Comparison of ENCODE assay signal across 17 cellular contexts in the genomic region with DNA sequence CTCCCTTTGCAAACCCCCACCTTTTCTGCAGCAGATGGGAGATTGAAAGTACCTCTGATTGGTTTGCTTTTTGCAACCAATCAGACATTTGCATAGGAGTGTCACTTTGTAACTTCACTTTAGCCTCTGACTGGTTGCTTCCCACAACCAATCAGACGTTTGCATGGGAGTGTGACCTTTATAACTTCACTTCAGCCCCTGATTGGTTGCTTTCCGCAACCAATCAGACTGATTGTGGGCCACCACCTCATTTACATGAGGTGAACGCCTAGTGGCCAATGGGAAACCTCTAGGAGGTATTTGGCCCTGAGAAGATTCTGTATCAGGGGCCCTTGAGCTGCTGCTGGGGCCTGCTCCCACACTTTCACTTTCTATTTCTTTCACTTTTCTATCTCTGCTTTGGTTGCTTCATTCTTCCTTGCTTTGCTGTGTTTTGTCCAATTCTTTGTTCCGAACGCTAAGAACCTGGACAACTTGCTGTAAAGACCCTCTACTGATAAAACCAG.
"Had no signal": no experiment of that assay in that cellular context is flagged by ENCODE, and none has a peak within 500 bp of the region (broad histone marks: within the 10 kb centered on the region; RNA-seq: fewer than 3 reads in every experiment).

No MANE protein-coding gene starts in this region.

- H3K4me2 ChIP-seq: neural progenitor cell had no signal

- H3K9me3 ChIP-seq: pancreas, thyroid gland had no signal

- H2AFZ ChIP-seq: neural progenitor cell had no signal

- H3K4me1 ChIP-seq: pancreas had no signal

- H3K36me3 ChIP-seq: heart right ventricle, neural progenitor cell, pancreas, thyroid gland had no signal

- H3K9ac ChIP-seq: neural progenitor cell had no signal

- H3K4me3 ChIP-seq: dorsolateral prefrontal cortex, heart right ventricle, lung, neural progenitor cell, pancreas, thyroid gland had no signal

- H3K27ac ChIP-seq: neural progenitor cell, pancreas, thyroid gland had no signal

- DNase-seq: activated B cell treated with CpG ODN at 0.5 μM for 24 hours; activated CD4-positive, alpha-beta T cell treated with anti-CD3 and anti-CD28 coated beads for 48 hours; activated CD8-positive, alpha-beta memory T cell treated with anti-CD3 and anti-CD28 coated beads, Interleukin-2, amount 50 U/mL, for 4 hours; activated CD8-positive, alpha-beta T cell treated with anti-CD3 and anti-CD28 coated beads for 36 hours; activated gamma-delta T cell treated with Interleukin-2 at 50 U/mL for 16 hours; activated T-cell treated with anti-CD3 and anti-CD28 coated beads, Interleukin-2, amount 50 U/mL, for 72 hours; amniotic stem cell; dorsolateral prefrontal cortex; endodermal cell; heart right ventricle; left cardiac atrium; naive B cell; pancreas; thyroid gland had no signal

- H3K27me3 ChIP-seq: heart right ventricle, neural progenitor cell, thyroid gland had no signal

- ATAC-seq: activated CD8-positive, alpha-beta T cell treated with anti-CD3 and anti-CD28 coated beads for 36 hours; activated T-cell treated with anti-CD3 and anti-CD28 coated beads, Interleukin-2, amount 50 U/mL, for 72 hours; stimulated activated memory B cell treated with anti-CD40 and anti-IgM and Interleukin-4, amounts not matched to agents 10 μg/mL and 1 μg/mL and 100 μg/mL, for 72 hours had no signal
